ENCODE assay signal across 32 cellular contexts in genomic region chr3:99365396-99365795, GRCh38.
"Had no signal": no experiment of that assay in that cellular context is flagged by ENCODE, and none has a peak within 500 bp of the region (broad histone marks: within the 10 kb centered on the region; RNA-seq: fewer than 3 reads in every experiment).

No MANE protein-coding gene starts in this region.

- H3K36me3 ChIP-seq: cardiac muscle cell, MG63, WERI-Rb-1 had no signal

- ATAC-seq: activated CD8-positive, alpha-beta memory T cell treated with anti-CD3 and anti-CD28 coated beads, Interleukin-2, amount 10 ng/mL, durations not matched to agents 7 days and 5 days; activated naive CD8-positive, alpha-beta T cell treated with anti-CD3 and anti-CD28 coated beads, Interleukin-2, amount 50 U/mL, for 24 hours; Right ventricle myocardium inferior had no signal

- DNase-seq: activated CD4-positive, alpha-beta memory T cell treated with anti-CD3 and anti-CD28 coated beads, Interleukin-2, amount 10 ng/mL, durations not matched to agents 7 days and 5 days; activated CD4-positive, alpha-beta T cell treated with anti-CD3 and anti-CD28 coated beads for 1 hour; activated CD4-positive, alpha-beta T cell treated with anti-CD3 and anti-CD28 coated beads for 48 hours; activated CD4-positive, CD25-positive, alpha-beta regulatory T cell; activated CD8-positive, alpha-beta memory T cell treated with anti-CD3 and anti-CD28 coated beads for 24 hours; activated CD8-positive, alpha-beta memory T cell treated with anti-CD3 and anti-CD28 coated beads, Interleukin-2, amount 10 ng/mL, durations not matched to agents 7 days and 5 days; activated CD8-positive, alpha-beta memory T cell treated with anti-CD3 and anti-CD28 coated beads, Interleukin-2, amount 50 U/mL, for 48 hours; activated effector memory CD4-positive, alpha-beta T cell treated with Interleukin-2 at 50 U/mL for 16 hours; activated naive CD4-positive, alpha-beta T cell treated with anti-CD3 and anti-CD28 coated beads, Interleukin-2, amount 10 ng/mL, durations not matched to agents 7 days and 5 days; activated naive CD8-positive, alpha-beta T cell treated with anti-CD3 and anti-CD28 coated beads, Interleukin-2, amount 50 U/mL, for 24 hours; activated T-cell treated with anti-CD3 and anti-CD28 coated beads, Interleukin-2, amount 50 U/mL, for 48 hours; aorta; Karpas-422; MG63; NCI-H1048; NCI-H1105 treated with DMSO at 0.1 percent for 48 hours; NCI-H1436 treated with DMSO at 0.1 percent for 48 hours; NCI-H1694 treated with DMSO at 0.1 percent for 48 hours; NCI-H2029; NCI-H2107; NCI-H2171; NCI-H510A; NCI-H526; NCI-H748 treated with DMSO at 0.1 percent for 48 hours; NK-92 treated with Interleukin-12 subunit alpha and Interleukin-12 subunit beta, amount 100 ng/mL, for 24 hours; PC-9; SIG-M5; T1000; WERI-Rb-1 had no signal

- H3K27me3 ChIP-seq: cardiac muscle cell, MG63 had no signal

- H3K4me2 ChIP-seq: PC-9 had no signal

- H3K4me3 ChIP-seq: cardiac muscle cell, MG63, PC-9 had no signal

- H3K27ac ChIP-seq: cardiac muscle cell, PC-9, RWPE1, WERI-Rb-1 had no signal

- H2AFZ ChIP-seq: PC-9 had no signal
